Comparison of ENCODE assay signal across 1 cellular context in genomic region chr1:22414244-22414751, GRCh38.
TF ChIP-seq lines count a peak whose summit lies in the region.

No MANE protein-coding gene starts in this region.

TF ChIP-seq in HepG2, 621 proteins besides CTCF, POLR2A, EP300 and RAD21 (continued from another document and continues in another):
- TF ChIP-seq ZNF784 (CRISPR knock-in tag; IDR thresholded peaks at IDR 0.05; ENCODE audit: borderline replicate concordance) (no peak), ZNF430 (CRISPR knock-in tag; IDR thresholded peaks at IDR 0.05) (no peak), TBP (CRISPR knock-in tag; IDR thresholded peaks at IDR 0.05) (no peak), ZNF790 (CRISPR knock-in tag; IDR thresholded peaks at IDR 0.05; ENCODE audit: borderline replicate concordance) (no peak), MATR3 (CRISPR knock-in tag; IDR thresholded peaks at IDR 0.05) (no peak), JDP2 (CRISPR knock-in tag; IDR thresholded peaks at IDR 0.05; ENCODE audit: borderline replicate concordance) (no peak), ZFX (CRISPR knock-in tag; IDR thresholded peaks at IDR 0.05; ENCODE audit: low read depth) (peak; percentile 33; the same call in 1 of the 2 replicates), ARID5B (CRISPR knock-in tag; IDR thresholded peaks at IDR 0.05) (peak; percentile 95), ZNF770 (CRISPR knock-in tag; IDR thresholded peaks at IDR 0.05) (no peak), YEATS2 (CRISPR knock-in tag; IDR thresholded peaks at IDR 0.05; ENCODE audit: borderline replicate concordance) (0 out of 2 replicates have a peak, but pooled peaks have one; percentile 25), ZNF251 (CRISPR knock-in tag; IDR thresholded peaks at IDR 0.05) (no peak), ZNF883 (CRISPR knock-in tag; IDR thresholded peaks at IDR 0.05; ENCODE audit: not compliant biosample characterization) (no peak), ZNF672 (CRISPR knock-in tag; IDR thresholded peaks at IDR 0.05) (no peak), ZNF616 (CRISPR knock-in tag; IDR thresholded peaks at IDR 0.05; ENCODE audit: low read depth) (no peak), ZSCAN31 (CRISPR knock-in tag; IDR thresholded peaks at IDR 0.05; ENCODE audit: low read depth) (no peak), PHF5A (CRISPR knock-in tag; IDR thresholded peaks at IDR 0.05; ENCODE audit: low read depth, unreplicated experiment) (no peak), FIP1L1 (IDR thresholded peaks at IDR 0.05; ENCODE audit: borderline replicate concordance, insufficient read depth, low read depth, low read length) (no peak), SOX13 (IDR thresholded peaks at IDR 0.05) (peak; percentile 85; the same call in 1 of the 2 replicates), SOX13 (CRISPR knock-in tag; conservative IDR thresholded peaks at IDR 0.05 in 1 of 2, IDR thresholded peaks at IDR 0.05 in 1 of 2) (peak in 1 of 2 experiments; percentile 94; a peak in 2 of 4 replicates), U2AF2 (IDR thresholded peaks at IDR 0.05; ENCODE audit: low read depth, low read length) (no peak), CAMTA2 (CRISPR knock-in tag; IDR thresholded peaks at IDR 0.05; ENCODE audit: borderline replicate concordance) (no peak), ZNF207 (IDR thresholded peaks at IDR 0.05; ENCODE audit: borderline replicate concordance) (no peak), KLF11 (CRISPR knock-in tag; IDR thresholded peaks at IDR 0.05) (no peak), ZBTB3 (CRISPR knock-in tag; IDR thresholded peaks at IDR 0.05; ENCODE audit: borderline replicate concordance, low read depth) (no peak), THRA (CRISPR knock-in tag; IDR thresholded peaks at IDR 0.05; ENCODE audit: borderline replicate concordance) (peak; percentile 83; the same call in 1 of the 2 replicates), ZFP41 (CRISPR knock-in tag; IDR thresholded peaks at IDR 0.05; ENCODE audit: borderline replicate concordance) (no peak), TFAP4 (IDR thresholded peaks at IDR 0.05; ENCODE audit: borderline replicate concordance, low read depth) (no peak), ZNF564 (CRISPR knock-in tag; IDR thresholded peaks at IDR 0.05) (no peak), SUZ12 (IDR thresholded peaks at IDR 0.05; ENCODE audit: low read depth, low read length) (no peak), TBX3 (IDR thresholded peaks at IDR 0.05; ENCODE audit: borderline replicate concordance) (peak; percentile 90), ZNF343 (CRISPR knock-in tag; IDR thresholded peaks at IDR 0.05) (no peak), ISX (CRISPR knock-in tag; conservative IDR thresholded peaks at IDR 0.05) (no peak), MED1 (CRISPR knock-in tag; IDR thresholded peaks at IDR 0.05) (peak; percentile 74), KLF16 (CRISPR knock-in tag; IDR thresholded peaks at IDR 0.05) (peak in 1 of 2 experiments; percentile 20; a peak in 1 of 4 replicates), TCF12 (IDR thresholded peaks at IDR 0.05) (no peak), TCF12 (CRISPR knock-in tag; IDR thresholded peaks at IDR 0.05) (no peak), ZNF513 (CRISPR knock-in tag; conservative IDR thresholded peaks at IDR 0.05) (no peak), MTF2 (CRISPR knock-in tag; IDR thresholded peaks at IDR 0.05; ENCODE audit: borderline replicate concordance) (no peak), ZKSCAN8 (CRISPR knock-in tag; IDR thresholded peaks at IDR 0.05; ENCODE audit: borderline replicate concordance) (0 out of 2 replicates have a peak, but pooled peaks have one; percentile 30), SPEN (CRISPR knock-in tag; IDR thresholded peaks at IDR 0.05; ENCODE audit: low read depth) (no peak), TRIM22 (IDR thresholded peaks at IDR 0.05) (no peak), ZSCAN12 (CRISPR knock-in tag; IDR thresholded peaks at IDR 0.05) (no peak), TARDBP (CRISPR knock-in tag; IDR thresholded peaks at IDR 0.05) (peak; percentile 81; the same call in 1 of the 2 replicates), ZNF549 (CRISPR knock-in tag; IDR thresholded peaks at IDR 0.05) (no peak), TBL1XR1 (IDR thresholded peaks at IDR 0.05; ENCODE audit: borderline replicate concordance, low read length, partially characterized antibody) (peak; percentile 15), ARNT2 (CRISPR knock-in tag; IDR thresholded peaks at IDR 0.05; ENCODE audit: low read depth) (no peak), MZF1 (CRISPR knock-in tag; IDR thresholded peaks at IDR 0.05; ENCODE audit: borderline replicate concordance) (no peak), ZNF777 (CRISPR knock-in tag; IDR thresholded peaks at IDR 0.05) (no peak), STAG1 (CRISPR knock-in tag; IDR thresholded peaks at IDR 0.05) (0 out of 2 replicates have a peak, but pooled peaks have one; percentile 17), RELA (CRISPR knock-in tag; IDR thresholded peaks at IDR 0.05) (no peak), KDM5A (IDR thresholded peaks at IDR 0.05; ENCODE audit: borderline replicate concordance, low read length) (no peak), ZNF850 (CRISPR knock-in tag; conservative IDR thresholded peaks at IDR 0.05) (no peak), ZNF567 (CRISPR knock-in tag; IDR thresholded peaks at IDR 0.05; ENCODE audit: borderline replicate concordance) (no peak), ZNF766 (CRISPR knock-in tag; IDR thresholded peaks at IDR 0.05; ENCODE audit: borderline replicate concordance) (no peak), ZNF724P (CRISPR knock-in tag; IDR thresholded peaks at IDR 0.05; ENCODE audit: borderline replicate concordance) (no peak), ZNF512 (CRISPR knock-in tag; IDR thresholded peaks at IDR 0.05) (no peak), PRMT3 (CRISPR knock-in tag; IDR thresholded peaks at IDR 0.05; ENCODE audit: borderline replicate concordance, low read depth) (no peak), KDM4B (CRISPR knock-in tag; IDR thresholded peaks at IDR 0.05) (no peak), ATF2 (CRISPR knock-in tag; IDR thresholded peaks at IDR 0.05) (peak; percentile 97), GLI4 (CRISPR knock-in tag; IDR thresholded peaks at IDR 0.05; ENCODE audit: borderline replicate concordance) (no peak), KLF6 (CRISPR knock-in tag; IDR thresholded peaks at IDR 0.05) (no peak)
